ENCODE assay signal across 27 cellular contexts in genomic region chr3:127206154-127206553, GRCh38. TPM values are rescaled to one million over a fixed set of nuclear protein-coding genes. Genes with fewer than 3 reads are reported as not detected.
DNase-seq lines count a peak whose midpoint lies in the region; ATAC-seq and TF ChIP-seq lines count a peak whose summit lies in the region.
"Had no signal": no experiment of that assay in that cellular context is flagged by ENCODE, and none has a peak within 500 bp of the region (broad histone marks: within the 10 kb centered on the region; RNA-seq: fewer than 3 reads in every experiment).

No MANE protein-coding gene starts in this region.

- peaks cover 38% of the 10 kb centered on the region for H3K27me3 Mint-ChIP-seq in HFFc6 (ENCODE audit: insufficient read depth)

- H3K27ac ChIP-seq in colonic mucosa (no peak overlapping the region), neuronal stem cell (replicated peaks; ENCODE audit: low read length) (no peak overlapping the region)
- H3K27ac ChIP-seq: gastroesophageal sphincter, ovary, Peyer's patch had no signal

- H3K18ac ChIP-seq in neuronal stem cell (ENCODE audit: low read length) = no peak overlapping the region

- no peak overlapping the region for H3K14ac ChIP-seq in neuronal stem cell (ENCODE audit: low read length)

- H2BK120ac ChIP-seq in neuronal stem cell (ENCODE audit: low read depth, low read length) = no peak overlapping the region

- H3K4me1 Mint-ChIP-seq in HFFc6 (ENCODE audit: low read depth) = no peaks in the 10 kb centered on the region
- H3K4me1 Mint-ChIP-seq: IgD-negative memory B cell had no signal

- no peak for ATAC-seq in GM18511 (IDR thresholded peaks at IDR 0.05; ENCODE audit: unreplicated experiment)
- no peak for ATAC-seq in GM21737 (IDR thresholded peaks at IDR 0.05; ENCODE audit: unreplicated experiment)
- ATAC-seq: activated naive CD4-positive, alpha-beta T cell treated with anti-CD3 and anti-CD28 coated beads, Interleukin-2, amount 50 U/mL, for 72 hours; gastroesophageal sphincter had no signal

- H4K91ac ChIP-seq in neuronal stem cell (ENCODE audit: low read depth, low read length, poor library complexity) = no peak overlapping the region

- peaks cover 8% of the 10 kb centered on the region; the same call in 1 of the 2 replicates for H3K9me3 Mint-ChIP-seq in HFFc6

- intact Hi-C loops in colonic mucosa (cut with DNase I) = no loop called here

- no peaks in the 10 kb centered on the region for H3K79me1 ChIP-seq in neuronal stem cell (ENCODE audit: low read depth, low read length)

- H3K27me3 ChIP-seq in H7 (ENCODE audit: control insufficient read depth, insufficient read depth, low read length) (no peaks in the 10 kb centered on the region), colonic mucosa (no peaks in the 10 kb centered on the region), neuronal stem cell (ENCODE audit: control insufficient read depth in 3 of 3, insufficient read depth in 3 of 3, low read depth in 1 of 3, low read length in 3 of 3) (peaks cover 0 to 7% (median 0%) of the 10 kb centered on the region in 3 experiments)
- H3K27me3 ChIP-seq: BE2C, ovary, Peyer's patch had no signal

- peak overlapping the region; percentile 42 for H2BK15ac ChIP-seq in neuronal stem cell (ENCODE audit: low read length)

- H3K4me1 ChIP-seq in colonic mucosa (no peaks in the 10 kb centered on the region), neuronal stem cell (ENCODE audit: control insufficient read depth in 2 of 2, insufficient read depth in 1 of 2, low read depth in 1 of 2, low read length in 2 of 2) (peaks cover 0 to 7% of the 10 kb centered on the region in 2 donors)
- H3K4me1 ChIP-seq: BE2C, gastroesophageal sphincter, Peyer's patch had no signal

- no peak overlapping the region for H3K4me2 ChIP-seq in neuronal stem cell (ENCODE audit: insufficient read depth, low read length, poor library complexity, severe bottlenecking)

- H3K4me3 ChIP-seq in H7 (ENCODE audit: insufficient read depth, low read depth, low read length) (no peak overlapping the region), colonic mucosa (no peak overlapping the region), neuronal stem cell (ENCODE audit: low read length in 2 of 2) (no peak overlapping the region)
- H3K4me3 ChIP-seq: gastroesophageal sphincter, ovary, Peyer's patch had no signal

- no peak overlapping the region for H4K8ac ChIP-seq in neuronal stem cell (ENCODE audit: low read depth, low read length)

- H3K9me3 ChIP-seq in colonic mucosa (peaks cover 3% of the 10 kb centered on the region), neuronal stem cell (replicated peaks in 1 of 2; ENCODE audit: control insufficient read depth in 2 of 2, insufficient read depth in 1 of 2, low read depth in 1 of 2, low read length in 2 of 2) (peaks cover 0 to 3% of the 10 kb centered on the region in 2 donors)
- H3K9me3 ChIP-seq: BE2C, ovary, Peyer's patch had no signal

- WGBS in neuronal stem cell (ENCODE audit: extremely low coverage in 2 of 2, insufficient read length in 2 of 2, insufficient replicate concordance in 1 of 2), 2 donors = no CpG with 5 or more reads among the region's 3 CpGs

- H3K36me3 Mint-ChIP-seq in HFFc6 (ENCODE audit: low read depth) = no peaks in the 10 kb centered on the region
- H3K36me3 Mint-ChIP-seq: activated naive CD4-positive, alpha-beta T cell treated with anti-CD3 and anti-CD28 coated beads, Interleukin-2, amount 50 U/mL, for 72 hours; IgD-negative memory B cell had no signal

- H3K36me3 ChIP-seq in H7 (replicated peaks; ENCODE audit: control insufficient read depth, insufficient read depth, low read length) (no peaks in the 10 kb centered on the region), colonic mucosa (no peaks in the 10 kb centered on the region), neuronal stem cell (replicated peaks in 1 of 2; ENCODE audit: control insufficient read depth in 2 of 2, insufficient read depth in 2 of 2, low read length in 2 of 2) (no peaks in the 10 kb centered on the region)
- H3K36me3 ChIP-seq: BE2C, gastroesophageal sphincter, ovary, Peyer's patch had no signal

- peak overlapping the region; percentile 17 for H3K23ac ChIP-seq in neuronal stem cell (ENCODE audit: low read depth, low read length, poor library complexity)

- no peak overlapping the region for H3K4ac ChIP-seq in neuronal stem cell (ENCODE audit: low read length)

- no peak overlapping the region for H3K27ac Mint-ChIP-seq in HFFc6
- H3K27ac Mint-ChIP-seq: activated naive CD4-positive, alpha-beta T cell treated with anti-CD3 and anti-CD28 coated beads, Interleukin-2, amount 50 U/mL, for 72 hours; IgD-negative memory B cell; stimulated activated naive CD8-positive, alpha-beta T cell treated with anti-CD3 and anti-CD28 coated beads, Interleukin-15, Interleukin-2, amounts not matched to agents 100 ng/mL and 50 ng/mL, for 24 hours had no signal

- no peak for TF ChIP-seq CTCF in colonic mucosa (IDR thresholded peaks at IDR 0.05)
- TF ChIP-seq CTCF in HFFc6 (IDR thresholded peaks at IDR 0.05) = no peak

- peak overlapping the region; percentile 19 for H2BK5ac ChIP-seq in neuronal stem cell (ENCODE audit: low read length)

- H2AK5ac ChIP-seq in neuronal stem cell (ENCODE audit: low read depth, low read length) = peak overlapping the region; percentile 50

- no peak overlapping the region for H3K4me3 Mint-ChIP-seq in HFFc6
- H3K4me3 Mint-ChIP-seq: IgD-negative memory B cell; stimulated activated naive CD8-positive, alpha-beta T cell treated with anti-CD3 and anti-CD28 coated beads, Interleukin-15, Interleukin-2, amounts not matched to agents 100 ng/mL and 50 ng/mL, for 24 hours had no signal

- DNase-seq in Ammon's horn (ENCODE audit: low spot score) (peak; percentile 57), H7 (peak; percentile 8), colonic mucosa (peak; percentile 15), neuronal stem cell (ENCODE audit: low spot score) (no peak), HFFc6 (no peak), cerebellar nuclear complex (lab: John Stamatoyannopoulos, UW) (no peak)
- DNase-seq: BE2C; DMS153; effector CD8-positive, alpha-beta T cell; mammary epithelial cell; NCI-H1105; NCI-H2029; NCI-H524 treated with DMSO at 0.1 percent for 48 hours; NK-92 treated with Interleukin-12 subunit alpha and Interleukin-12 subunit beta, amount 100 ng/mL, for 24 hours; Peyer's patch; SHP77; stimulated activated CD8-positive, alpha-beta memory T cell treated with anti-CD3 and anti-CD28 coated beads, Interleukin-4, amount 100 ng/mL, for 48 hours had no signal

- no peak overlapping the region for H2BK12ac ChIP-seq in neuronal stem cell (ENCODE audit: low read length)

- H2AFZ ChIP-seq in neuronal stem cell (ENCODE audit: low read length) = no peak overlapping the region

- H3K9ac ChIP-seq in colonic mucosa (ENCODE audit: low read depth in 2 of 2, low read length in 2 of 2) (no peak overlapping the region), neuronal stem cell (ENCODE audit: low read depth, low read length, poor library complexity) (no peak overlapping the region)

RNA-seq across cellular contexts. Expression of gene PRR23E, which starts 13.2 kb away (rescaled TPM):
- not detected in 2 replicates for total RNA-seq in H7 (2014; rRNA removed; shearing (Covaris generic))
- total RNA-seq in colonic mucosa = not detected
- not detected for polyA plus RNA-seq in neuronal stem cell (2013, experiment 1 of 2)
- polyA plus RNA-seq in neuronal stem cell (2013, experiment 2 of 2) = not detected
- total RNA-seq in HFFc6 (2021; fragmentation: NEBNext Ultra II Directional; extraction: Animal tissue kit (Norgen Biotek cat#: 25700)) = not detected
- total RNA-seq: activated CD8-positive, alpha-beta memory T cell treated with anti-CD3 and anti-CD28 coated beads for 36 hours; activated naive CD4-positive, alpha-beta T cell treated with anti-CD3 and anti-CD28 coated beads, Interleukin-2, amount 50 U/mL, for 72 hours; gastroesophageal sphincter; mammary epithelial cell; ovary; Peyer's patch had no signal
- polyA plus RNA-seq: IgD-negative memory B cell, mammary epithelial cell, neural cell, thymus had no signal

Comparison
In these comparisons a context has a peak if more than half of its experiments do, and no peak if none do; other contexts are left out.
1. DNase-seq: peak in Ammon's horn (single experiment), H7 (single experiment) and colonic mucosa (single experiment); none in neuronal stem cell (single experiment), HFFc6 (single experiment) and cerebellar nuclear complex (0 of 2).